ENCODE assay signal across 17 cellular contexts in genomic region chr17:41848788-41849187, GRCh38.
"Had no signal": no experiment of that assay in that cellular context is flagged by ENCODE, and none has a peak within 500 bp of the region (broad histone marks: within the 10 kb centered on the region; RNA-seq: fewer than 3 reads in every experiment).

No MANE protein-coding gene starts in this region.

- H3K4me3 ChIP-seq: cardiac muscle cell, mucosa of descending colon, right lobe of liver, suprapubic skin, upper lobe of right lung had no signal

- H3K4me1 ChIP-seq: right lobe of liver, upper lobe of right lung had no signal

- DNase-seq: activated CD8-positive, alpha-beta memory T cell treated with anti-CD3 and anti-CD28 coated beads, Interleukin-2, amount 50 U/mL, for 48 hours; activated CD8-positive, alpha-beta T cell treated with anti-CD3 and anti-CD28 coated beads, Interleukin-2, amount 10 ng/mL, durations not matched to agents 7 days and 5 days; activated naive CD8-positive, alpha-beta T cell treated with anti-CD3 and anti-CD28 coated beads, Interleukin-2, amount 10 ng/mL, durations not matched to agents 7 days and 5 days; glutamatergic neuron; left cardiac atrium; mammary epithelial cell; mucosa of descending colon; natural killer cell; occipital lobe; right lobe of liver; stimulated activated CD4-positive, alpha-beta T cell treated with anti-CD3 and anti-CD28 coated beads, Interleukin-12 subunit alpha, Interleukin-12 subunit beta, amount 100 ng/mL, for 4 hours; stimulated activated CD4-positive, alpha-beta T cell treated with anti-CD3 and anti-CD28 coated beads, Interleukin-2, amount 100 ng/mL, for 48 hours; stimulated activated naive CD4-positive, alpha-beta T cell treated with Interleukin-2 at 50 U/mL for 16 hours; T-helper 9 cell; upper lobe of right lung had no signal

- H3K27ac ChIP-seq: cardiac muscle cell, right lobe of liver, suprapubic skin, upper lobe of right lung had no signal

- H3K9me3 ChIP-seq: mucosa of descending colon, right lobe of liver, suprapubic skin, upper lobe of right lung had no signal
